Comparison of ENCODE assay signal across 3 cellular contexts in genomic region chr5:10548418-10549122, GRCh38.
TF ChIP-seq lines count a peak whose summit lies in the region.

No MANE protein-coding gene starts in this region.

TF ChIP-seq in HepG2, 621 proteins besides CTCF, POLR2A, EP300 and RAD21:
- no peak for TF ChIP-seq CSRNP1 (CRISPR knock-in tag; IDR thresholded peaks at IDR 0.05)
- TF ChIP-seq TEAD3 (CRISPR knock-in tag; optimal IDR thresholded peaks at IDR 0.05; ENCODE audit: borderline replicate concordance), result no peak
- no peak for TF ChIP-seq ZNF569 (CRISPR knock-in tag; IDR thresholded peaks at IDR 0.05; ENCODE audit: borderline replicate concordance)
- no peak for TF ChIP-seq CREB1 (IDR thresholded peaks at IDR 0.05)
- no peak for TF ChIP-seq CREB1 (CRISPR knock-in tag; IDR thresholded peaks at IDR 0.05)
- no peak for TF ChIP-seq ZNF138 (CRISPR knock-in tag; IDR thresholded peaks at IDR 0.05; ENCODE audit: low read depth)
- TF ChIP-seq, protein P1, sequence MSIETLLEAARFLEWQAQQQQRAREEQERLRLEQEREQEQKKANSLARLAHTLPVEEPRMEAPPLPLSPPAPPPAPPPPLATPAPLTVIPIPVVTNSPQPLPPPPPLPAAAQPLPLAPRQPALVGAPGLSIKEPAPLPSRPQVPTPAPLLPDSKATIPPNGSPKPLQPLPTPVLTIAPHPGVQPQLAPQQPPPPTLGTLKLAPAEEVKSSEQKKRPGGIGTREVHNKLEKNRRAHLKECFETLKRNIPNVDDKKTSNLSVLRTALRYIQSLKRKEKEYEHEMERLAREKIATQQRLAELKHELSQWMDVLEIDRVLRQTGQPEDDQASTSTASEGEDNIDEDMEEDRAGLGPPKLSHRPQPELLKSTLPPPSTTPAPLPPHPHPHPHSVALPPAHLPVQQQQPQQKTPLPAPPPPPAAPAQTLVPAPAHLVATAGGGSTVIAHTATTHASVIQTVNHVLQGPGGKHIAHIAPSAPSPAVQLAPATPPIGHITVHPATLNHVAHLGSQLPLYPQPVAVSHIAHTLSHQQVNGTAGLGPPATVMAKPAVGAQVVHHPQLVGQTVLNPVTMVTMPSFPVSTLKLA (IDR thresholded peaks at IDR 0.05), result peak; percentile 98
- no peak for TF ChIP-seq MYNN (CRISPR knock-in tag; IDR thresholded peaks at IDR 0.05; ENCODE audit: low read depth)
- no peak for TF ChIP-seq IRF2 (CRISPR knock-in tag; IDR thresholded peaks at IDR 0.05)
- TF ChIP-seq CENPBD1 (CRISPR knock-in tag; IDR thresholded peaks at IDR 0.05; ENCODE audit: borderline replicate concordance, low read depth), result no peak

TF ChIP-seq in GM12878, 131 proteins besides CTCF, POLR2A, EP300 and RAD21:
- TF ChIP-seq TCF3 (IDR thresholded peaks at IDR 0.05; ENCODE audit: borderline replicate concordance, insufficient read depth, low read depth, low read length) (peak; percentile 38; the same call in 1 of the 2 replicates), LARP7 (IDR thresholded peaks at IDR 0.05) (no peak)

TF ChIP-seq in GM23338, 12 proteins besides CTCF, POLR2A, EP300 and RAD21:
- TF ChIP-seq, protein P2, sequence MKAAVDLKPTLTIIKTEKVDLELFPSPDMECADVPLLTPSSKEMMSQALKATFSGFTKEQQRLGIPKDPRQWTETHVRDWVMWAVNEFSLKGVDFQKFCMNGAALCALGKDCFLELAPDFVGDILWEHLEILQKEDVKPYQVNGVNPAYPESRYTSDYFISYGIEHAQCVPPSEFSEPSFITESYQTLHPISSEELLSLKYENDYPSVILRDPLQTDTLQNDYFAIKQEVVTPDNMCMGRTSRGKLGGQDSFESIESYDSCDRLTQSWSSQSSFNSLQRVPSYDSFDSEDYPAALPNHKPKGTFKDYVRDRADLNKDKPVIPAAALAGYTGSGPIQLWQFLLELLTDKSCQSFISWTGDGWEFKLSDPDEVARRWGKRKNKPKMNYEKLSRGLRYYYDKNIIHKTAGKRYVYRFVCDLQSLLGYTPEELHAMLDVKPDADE (IDR thresholded peaks at IDR 0.05), result no peak
- no peak for TF ChIP-seq EZH2 (IDR thresholded peaks at IDR 0.05; ENCODE audit: low read depth, unreplicated experiment)
- TF ChIP-seq JUNB (IDR thresholded peaks at IDR 0.05; ENCODE audit: unreplicated experiment), result no peak
- TF ChIP-seq POLR2AphosphoS5 (IDR thresholded peaks at IDR 0.05; ENCODE audit: low read depth), result no peak
- TF ChIP-seq ZNF331 (CRISPR knock-in tag; IDR thresholded peaks at IDR 0.05; ENCODE audit: low read depth), result no peak
- TF ChIP-seq, protein P3, sequence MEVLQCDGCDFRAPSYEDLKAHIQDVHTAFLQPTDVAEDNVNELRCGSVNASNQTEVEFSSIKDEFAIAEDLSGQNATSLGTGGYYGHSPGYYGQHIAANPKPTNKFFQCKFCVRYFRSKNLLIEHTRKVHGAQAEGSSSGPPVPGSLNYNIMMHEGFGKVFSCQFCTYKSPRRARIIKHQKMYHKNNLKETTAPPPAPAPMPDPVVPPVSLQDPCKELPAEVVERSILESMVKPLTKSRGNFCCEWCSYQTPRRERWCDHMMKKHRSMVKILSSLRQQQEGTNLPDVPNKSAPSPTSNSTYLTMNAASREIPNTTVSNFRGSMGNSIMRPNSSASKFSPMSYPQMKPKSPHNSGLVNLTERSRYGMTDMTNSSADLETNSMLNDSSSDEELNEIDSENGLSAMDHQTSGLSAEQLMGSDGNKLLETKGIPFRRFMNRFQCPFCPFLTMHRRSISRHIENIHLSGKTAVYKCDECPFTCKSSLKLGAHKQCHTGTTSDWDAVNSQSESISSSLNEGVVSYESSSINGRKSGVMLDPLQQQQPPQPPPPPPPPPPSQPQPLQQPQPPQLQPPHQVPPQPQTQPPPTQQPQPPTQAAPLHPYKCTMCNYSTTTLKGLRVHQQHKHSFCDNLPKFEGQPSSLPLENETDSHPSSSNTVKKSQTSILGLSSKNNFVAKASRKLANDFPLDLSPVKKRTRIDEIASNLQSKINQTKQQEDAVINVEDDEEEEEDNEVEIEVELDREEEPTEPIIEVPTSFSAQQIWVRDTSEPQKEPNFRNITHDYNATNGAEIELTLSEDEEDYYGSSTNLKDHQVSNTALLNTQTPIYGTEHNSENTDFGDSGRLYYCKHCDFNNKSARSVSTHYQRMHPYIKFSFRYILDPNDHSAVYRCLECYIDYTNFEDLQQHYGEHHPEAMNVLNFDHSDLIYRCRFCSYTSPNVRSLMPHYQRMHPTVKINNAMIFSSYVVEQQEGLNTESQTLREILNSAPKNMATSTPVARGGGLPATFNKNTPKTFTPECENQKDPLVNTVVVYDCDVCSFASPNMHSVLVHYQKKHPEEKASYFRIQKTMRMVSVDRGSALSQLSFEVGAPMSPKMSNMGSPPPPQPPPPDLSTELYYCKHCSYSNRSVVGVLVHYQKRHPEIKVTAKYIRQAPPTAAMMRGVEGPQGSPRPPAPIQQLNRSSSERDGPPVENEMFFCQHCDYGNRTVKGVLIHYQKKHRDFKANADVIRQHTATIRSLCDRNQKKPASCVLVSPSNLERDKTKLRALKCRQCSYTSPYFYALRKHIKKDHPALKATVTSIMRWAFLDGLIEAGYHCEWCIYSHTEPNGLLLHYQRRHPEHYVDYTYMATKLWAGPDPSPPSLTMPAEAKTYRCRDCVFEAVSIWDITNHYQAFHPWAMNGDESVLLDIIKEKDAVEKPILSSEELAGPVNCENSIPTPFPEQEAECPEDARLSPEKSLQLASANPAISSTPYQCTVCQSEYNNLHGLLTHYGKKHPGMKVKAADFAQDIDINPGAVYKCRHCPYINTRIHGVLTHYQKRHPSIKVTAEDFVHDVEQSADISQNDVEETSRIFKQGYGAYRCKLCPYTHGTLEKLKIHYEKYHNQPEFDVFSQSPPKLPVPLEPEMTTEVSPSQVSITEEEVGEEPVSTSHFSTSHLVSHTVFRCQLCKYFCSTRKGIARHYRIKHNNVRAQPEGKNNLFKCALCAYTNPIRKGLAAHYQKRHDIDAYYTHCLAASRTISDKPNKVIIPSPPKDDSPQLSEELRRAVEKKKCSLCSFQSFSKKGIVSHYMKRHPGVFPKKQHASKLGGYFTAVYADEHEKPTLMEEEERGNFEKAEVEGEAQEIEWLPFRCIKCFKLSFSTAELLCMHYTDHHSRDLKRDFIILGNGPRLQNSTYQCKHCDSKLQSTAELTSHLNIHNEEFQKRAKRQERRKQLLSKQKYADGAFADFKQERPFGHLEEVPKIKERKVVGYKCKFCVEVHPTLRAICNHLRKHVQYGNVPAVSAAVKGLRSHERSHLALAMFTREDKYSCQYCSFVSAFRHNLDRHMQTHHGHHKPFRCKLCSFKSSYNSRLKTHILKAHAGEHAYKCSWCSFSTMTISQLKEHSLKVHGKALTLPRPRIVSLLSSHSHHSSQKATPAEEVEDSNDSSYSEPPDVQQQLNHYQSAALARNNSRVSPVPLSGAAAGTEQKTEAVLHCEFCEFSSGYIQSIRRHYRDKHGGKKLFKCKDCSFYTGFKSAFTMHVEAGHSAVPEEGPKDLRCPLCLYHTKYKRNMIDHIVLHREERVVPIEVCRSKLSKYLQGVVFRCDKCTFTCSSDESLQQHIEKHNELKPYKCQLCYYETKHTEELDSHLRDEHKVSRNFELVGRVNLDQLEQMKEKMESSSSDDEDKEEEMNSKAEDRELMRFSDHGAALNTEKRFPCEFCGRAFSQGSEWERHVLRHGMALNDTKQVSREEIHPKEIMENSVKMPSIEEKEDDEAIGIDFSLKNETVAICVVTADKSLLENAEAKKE (CRISPR knock-in tag; IDR thresholded peaks at IDR 0.05), result no peak
- TF ChIP-seq NANOG (IDR thresholded peaks at IDR 0.05; ENCODE audit: borderline replicate concordance), result no peak
- no peak for TF ChIP-seq CREB1 (CRISPR knock-in tag; IDR thresholded peaks at IDR 0.05; ENCODE audit: low read depth)
